ENCODE assay signal across 10 cellular contexts in genomic region chr4:6701371-6701770, GRCh38. TPM values are rescaled to one million over a fixed set of nuclear protein-coding genes. Genes with fewer than 3 reads are reported as not detected.
DNase-seq lines count a peak whose midpoint lies in the region; ATAC-seq and TF ChIP-seq lines count a peak whose summit lies in the region.
"Had no signal": no experiment of that assay in that cellular context is flagged by ENCODE, and none has a peak within 500 bp of the region (broad histone marks: within the 10 kb centered on the region; RNA-seq: fewer than 3 reads in every experiment).

No MANE protein-coding gene starts in this region.

- H3K4me3 ChIP-seq in PC-9 = no peak overlapping the region

- CTCF ChIA-PET in PC-9 (lab: Charles Lee) = interaction anchor here (0.7 kb wide), 1 partner anchor 35 kb away, joined by 3 read pairs; no protein-coding TSS in a partner anchor

- TF ChIP-seq CTCF in PC-9 (conservative IDR thresholded peaks at IDR 0.05) = peak; percentile 57

- no peak overlapping the region for H3K4me2 ChIP-seq in PC-9

- H3K9me2 ChIP-seq in PC-9 (ENCODE audit: insufficient read depth) = no peaks in the 10 kb centered on the region

- H3K27me3 ChIP-seq in PC-9 (ENCODE audit: insufficient read depth, low read depth) = no peaks in the 10 kb centered on the region

- no peaks in the 10 kb centered on the region for H3K9me3 ChIP-seq in PC-9 (ENCODE audit: insufficient read depth, low read depth)

- no peak for ATAC-seq in HG02970 (IDR thresholded peaks at IDR 0.05; ENCODE audit: low FRiP score, unreplicated experiment)

- peaks cover 8% of the 10 kb centered on the region for H3K4me1 ChIP-seq in PC-9 (replicated peaks; ENCODE audit: insufficient read depth)

- intact Hi-C loops in PC-9 (cut with micrococcal nuclease; ENCODE audit: unreplicated experiment) = no loop called here

- POLR2A ChIA-PET in PC-9 (lab: Charles Lee; ENCODE audit: unreplicated experiment) = interaction anchor here (0.6 kb wide), 1 partner anchor 392 kb away, joined by 3 read pairs; no protein-coding TSS in a partner anchor

- H3K27ac ChIP-seq in PC-9 = no peak overlapping the region

- no peak overlapping the region for H2AFZ ChIP-seq in PC-9

- H3K79me2 ChIP-seq in PC-9 (ENCODE audit: low read depth) = peaks cover 19% of the 10 kb centered on the region

- DNase-seq in activated naive CD4-positive, alpha-beta T cell treated with Interleukin-2 at 50 U/mL for 16 hours = peak; percentile 45
- DNase-seq in activated naive CD4-positive, alpha-beta T cell treated with anti-CD3 and anti-CD28 coated beads, Interleukin-2, amount 50 U/mL, for 16 hours = no peak
- DNase-seq in PC-9 (no peak), dedifferentiated amniotic fluid mesenchymal stem cell (ENCODE audit: extremely low spot score) (no peak), NCI-H1930 (lab: John Stamatoyannopoulos, UW) (no peak)
- DNase-seq in effector CD4-positive, alpha-beta T cell = peak; percentile 18
- peak; percentile 50 to 51 for DNase-seq in stimulated activated CD4-positive, alpha-beta T cell treated with anti-CD3 and anti-CD28 coated beads, Interleukin-2, amount 100 ng/mL, for 48 hours
- DNase-seq: DMS79, GOT3 had no signal

- H3F3A ChIP-seq in PC-9 (ENCODE audit: insufficient read depth, low read depth) = peaks cover 32% of the 10 kb centered on the region; the same call in 1 of the 2 replicates

- peaks cover 15% of the 10 kb centered on the region for H3K36me3 ChIP-seq in PC-9 (ENCODE audit: low read depth)

- no TSS peak for BruUV-seq in PC-9 (replicated peaks; lab: Mats Ljungman, UMichigan)

- H4K20me1 ChIP-seq in PC-9 (ENCODE audit: insufficient read depth) = peaks cover 8% of the 10 kb centered on the region

RNA-seq across cellular contexts. Expression of gene S100P, which starts 7.7 kb away (rescaled TPM):
- 480 and 837 TPM in 2 replicates for total RNA-seq in PC-9 (2021)

RNA-seq across cellular contexts. Expression of gene MRFAP1L1, which starts 8.3 kb away (rescaled TPM):
- 51.4 and 52.1 TPM in 2 replicates for total RNA-seq in PC-9 (2021)

RNA-seq across cellular contexts. Expression of gene BLOC1S4, which starts 14.6 kb away (rescaled TPM):
- total RNA-seq in PC-9 (2021) = 11.7 and 13.9 TPM in 2 replicates

Comparison
In these comparisons a context has a peak if more than half of its experiments do, and no peak if none do; other contexts are left out.
1. DNase-seq: peak in activated naive CD4-positive, alpha-beta T cell treated with Interleukin-2 at 50 U/mL for 16 hours (single experiment), effector CD4-positive, alpha-beta T cell (single experiment) and stimulated activated CD4-positive, alpha-beta T cell treated with anti-CD3 and anti-CD28 coated beads, Interleukin-2, amount 100 ng/mL, for 48 hours (2 of 2); none in activated naive CD4-positive, alpha-beta T cell treated with anti-CD3 and anti-CD28 coated beads, Interleukin-2, amount 50 U/mL, for 16 hours (single experiment), PC-9 (0 of 2), dedifferentiated amniotic fluid mesenchymal stem cell (single experiment) and NCI-H1930 (0 of 2).